Comparison of ENCODE assay signal across 1 cellular context in the genomic region with DNA sequence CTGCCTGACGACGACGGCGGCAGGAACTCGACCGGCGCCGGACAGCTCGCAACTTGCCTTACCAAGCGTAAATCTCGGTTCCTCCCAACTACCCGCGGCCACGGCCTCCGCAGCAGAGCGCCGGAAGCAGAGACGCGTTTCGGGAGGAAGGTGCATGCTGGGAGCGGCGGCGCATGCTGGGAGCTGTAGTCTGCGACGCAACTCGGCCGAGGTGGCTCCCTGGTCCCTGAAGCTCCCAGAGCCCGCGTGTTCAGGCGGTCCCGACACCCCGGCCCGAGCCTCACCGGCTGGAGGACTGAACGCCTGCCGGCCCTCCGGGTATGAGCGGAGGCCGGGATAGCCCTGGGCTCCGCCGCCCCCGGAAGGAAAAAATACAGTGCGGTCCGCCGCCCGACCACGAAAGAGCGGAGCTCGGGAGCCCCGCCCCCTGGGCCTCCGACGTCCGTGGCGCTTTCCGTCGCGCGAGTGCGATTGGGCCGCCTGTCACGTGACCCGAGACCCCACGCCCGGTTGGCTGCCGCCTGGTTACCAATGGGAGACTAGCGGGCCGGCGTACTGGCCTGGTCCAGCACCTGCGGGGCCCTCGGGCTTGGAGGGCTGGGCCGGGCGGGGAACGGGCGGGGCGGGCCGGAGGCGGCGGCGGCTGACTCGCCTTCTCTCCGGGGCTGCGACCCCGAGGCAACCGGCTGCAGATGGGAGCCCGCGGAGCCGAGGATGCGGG.
TF ChIP-seq lines count a peak whose summit lies in the region.

A gene with protein sequence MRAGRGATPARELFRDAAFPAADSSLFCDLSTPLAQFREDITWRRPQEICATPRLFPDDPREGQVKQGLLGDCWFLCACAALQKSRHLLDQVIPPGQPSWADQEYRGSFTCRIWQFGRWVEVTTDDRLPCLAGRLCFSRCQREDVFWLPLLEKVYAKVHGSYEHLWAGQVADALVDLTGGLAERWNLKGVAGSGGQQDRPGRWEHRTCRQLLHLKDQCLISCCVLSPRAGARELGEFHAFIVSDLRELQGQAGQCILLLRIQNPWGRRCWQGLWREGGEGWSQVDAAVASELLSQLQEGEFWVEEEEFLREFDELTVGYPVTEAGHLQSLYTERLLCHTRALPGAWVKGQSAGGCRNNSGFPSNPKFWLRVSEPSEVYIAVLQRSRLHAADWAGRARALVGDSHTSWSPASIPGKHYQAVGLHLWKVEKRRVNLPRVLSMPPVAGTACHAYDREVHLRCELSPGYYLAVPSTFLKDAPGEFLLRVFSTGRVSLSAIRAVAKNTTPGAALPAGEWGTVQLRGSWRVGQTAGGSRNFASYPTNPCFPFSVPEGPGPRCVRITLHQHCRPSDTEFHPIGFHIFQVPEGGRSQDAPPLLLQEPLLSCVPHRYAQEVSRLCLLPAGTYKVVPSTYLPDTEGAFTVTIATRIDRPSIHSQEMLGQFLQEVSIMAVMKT (plus strand): TSS at position 537 of the 721 bp plus-strand sequence. CDS start 178 bp downstream, at position 715.

TF ChIP-seq in HepG2, 621 proteins besides CTCF, POLR2A, EP300 and RAD21 (continued from another document and continues in another):
- peak; percentile 68; the same call in 1 of the 2 replicates for TF ChIP-seq ZMYM4 (CRISPR knock-in tag; IDR thresholded peaks at IDR 0.05)
- TF ChIP-seq, protein P1, sequence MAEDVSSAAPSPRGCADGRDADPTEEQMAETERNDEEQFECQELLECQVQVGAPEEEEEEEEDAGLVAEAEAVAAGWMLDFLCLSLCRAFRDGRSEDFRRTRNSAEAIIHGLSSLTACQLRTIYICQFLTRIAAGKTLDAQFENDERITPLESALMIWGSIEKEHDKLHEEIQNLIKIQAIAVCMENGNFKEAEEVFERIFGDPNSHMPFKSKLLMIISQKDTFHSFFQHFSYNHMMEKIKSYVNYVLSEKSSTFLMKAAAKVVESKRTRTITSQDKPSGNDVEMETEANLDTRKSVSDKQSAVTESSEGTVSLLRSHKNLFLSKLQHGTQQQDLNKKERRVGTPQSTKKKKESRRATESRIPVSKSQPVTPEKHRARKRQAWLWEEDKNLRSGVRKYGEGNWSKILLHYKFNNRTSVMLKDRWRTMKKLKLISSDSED (CRISPR knock-in tag; IDR thresholded peaks at IDR 0.05) = no peak
- no peak for TF ChIP-seq ZNF792 (CRISPR knock-in tag; IDR thresholded peaks at IDR 0.05)
- TF ChIP-seq ZNF101 (CRISPR knock-in tag; IDR thresholded peaks at IDR 0.05; ENCODE audit: borderline replicate concordance, low read depth) = no peak
- no peak for TF ChIP-seq ZSCAN22 (CRISPR knock-in tag; IDR thresholded peaks at IDR 0.05)
- peak; percentile 38; the same call in 1 of the 2 replicates for TF ChIP-seq ARNT2 (CRISPR knock-in tag; IDR thresholded peaks at IDR 0.05; ENCODE audit: low read depth)
- TF ChIP-seq EED (CRISPR knock-in tag; IDR thresholded peaks at IDR 0.05) = peak; percentile 2; the same call in 1 of the 2 replicates
- peak; percentile 75; the same call in 1 of the 2 replicates for TF ChIP-seq MIER3 (CRISPR knock-in tag; IDR thresholded peaks at IDR 0.05; ENCODE audit: borderline replicate concordance)
- TF ChIP-seq SIN3B (IDR thresholded peaks at IDR 0.05; ENCODE audit: low read length) = no peak
- TF ChIP-seq, protein P2, sequence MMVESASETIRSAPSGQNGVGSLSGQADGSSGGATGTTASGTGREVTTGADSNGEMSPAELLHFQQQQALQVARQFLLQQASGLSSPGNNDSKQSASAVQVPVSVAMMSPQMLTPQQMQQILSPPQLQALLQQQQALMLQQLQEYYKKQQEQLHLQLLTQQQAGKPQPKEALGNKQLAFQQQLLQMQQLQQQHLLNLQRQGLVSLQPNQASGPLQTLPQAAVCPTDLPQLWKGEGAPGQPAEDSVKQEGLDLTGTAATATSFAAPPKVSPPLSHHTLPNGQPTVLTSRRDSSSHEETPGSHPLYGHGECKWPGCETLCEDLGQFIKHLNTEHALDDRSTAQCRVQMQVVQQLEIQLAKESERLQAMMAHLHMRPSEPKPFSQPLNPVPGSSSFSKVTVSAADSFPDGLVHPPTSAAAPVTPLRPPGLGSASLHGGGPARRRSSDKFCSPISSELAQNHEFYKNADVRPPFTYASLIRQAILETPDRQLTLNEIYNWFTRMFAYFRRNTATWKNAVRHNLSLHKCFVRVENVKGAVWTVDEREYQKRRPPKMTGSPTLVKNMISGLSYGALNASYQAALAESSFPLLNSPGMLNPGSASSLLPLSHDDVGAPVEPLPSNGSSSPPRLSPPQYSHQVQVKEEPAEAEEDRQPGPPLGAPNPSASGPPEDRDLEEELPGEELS (CRISPR knock-in tag; IDR thresholded peaks at IDR 0.05) = no peak
- TF ChIP-seq, protein P3, sequence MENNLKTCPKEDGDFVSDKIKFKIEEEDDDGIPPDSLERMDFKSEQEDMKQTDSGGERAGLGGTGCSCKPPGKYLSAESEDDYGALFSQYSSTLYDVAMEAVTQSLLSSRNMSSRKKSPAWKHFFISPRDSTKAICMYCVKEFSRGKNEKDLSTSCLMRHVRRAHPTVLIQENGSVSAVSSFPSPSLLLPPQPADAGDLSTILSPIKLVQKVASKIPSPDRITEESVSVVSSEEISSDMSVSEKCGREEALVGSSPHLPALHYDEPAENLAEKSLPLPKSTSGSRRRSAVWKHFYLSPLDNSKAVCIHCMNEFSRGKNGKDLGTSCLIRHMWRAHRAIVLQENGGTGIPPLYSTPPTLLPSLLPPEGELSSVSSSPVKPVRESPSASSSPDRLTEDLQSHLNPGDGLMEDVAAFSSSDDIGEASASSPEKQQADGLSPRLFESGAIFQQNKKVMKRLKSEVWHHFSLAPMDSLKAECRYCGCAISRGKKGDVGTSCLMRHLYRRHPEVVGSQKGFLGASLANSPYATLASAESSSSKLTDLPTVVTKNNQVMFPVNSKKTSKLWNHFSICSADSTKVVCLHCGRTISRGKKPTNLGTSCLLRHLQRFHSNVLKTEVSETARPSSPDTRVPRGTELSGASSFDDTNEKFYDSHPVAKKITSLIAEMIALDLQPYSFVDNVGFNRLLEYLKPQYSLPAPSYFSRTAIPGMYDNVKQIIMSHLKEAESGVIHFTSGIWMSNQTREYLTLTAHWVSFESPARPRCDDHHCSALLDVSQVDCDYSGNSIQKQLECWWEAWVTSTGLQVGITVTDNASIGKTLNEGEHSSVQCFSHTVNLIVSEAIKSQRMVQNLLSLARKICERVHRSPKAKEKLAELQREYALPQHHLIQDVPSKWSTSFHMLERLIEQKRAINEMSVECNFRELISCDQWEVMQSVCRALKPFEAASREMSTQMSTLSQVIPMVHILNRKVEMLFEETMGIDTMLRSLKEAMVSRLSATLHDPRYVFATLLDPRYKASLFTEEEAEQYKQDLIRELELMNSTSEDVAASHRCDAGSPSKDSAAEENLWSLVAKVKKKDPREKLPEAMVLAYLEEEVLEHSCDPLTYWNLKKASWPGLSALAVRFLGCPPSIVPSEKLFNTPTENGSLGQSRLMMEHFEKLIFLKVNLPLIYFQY (CRISPR knock-in tag; IDR thresholded peaks at IDR 0.05; ENCODE audit: borderline replicate concordance) = peak; percentile 91; the same call in 1 of the 2 replicates
- TF ChIP-seq MLLT10 (CRISPR knock-in tag; IDR thresholded peaks at IDR 0.05) = no peak
- TF ChIP-seq, protein P4, sequence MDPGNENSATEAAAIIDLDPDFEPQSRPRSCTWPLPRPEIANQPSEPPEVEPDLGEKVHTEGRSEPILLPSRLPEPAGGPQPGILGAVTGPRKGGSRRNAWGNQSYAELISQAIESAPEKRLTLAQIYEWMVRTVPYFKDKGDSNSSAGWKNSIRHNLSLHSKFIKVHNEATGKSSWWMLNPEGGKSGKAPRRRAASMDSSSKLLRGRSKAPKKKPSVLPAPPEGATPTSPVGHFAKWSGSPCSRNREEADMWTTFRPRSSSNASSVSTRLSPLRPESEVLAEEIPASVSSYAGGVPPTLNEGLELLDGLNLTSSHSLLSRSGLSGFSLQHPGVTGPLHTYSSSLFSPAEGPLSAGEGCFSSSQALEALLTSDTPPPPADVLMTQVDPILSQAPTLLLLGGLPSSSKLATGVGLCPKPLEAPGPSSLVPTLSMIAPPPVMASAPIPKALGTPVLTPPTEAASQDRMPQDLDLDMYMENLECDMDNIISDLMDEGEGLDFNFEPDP (CRISPR knock-in tag; conservative IDR thresholded peaks at IDR 0.05) = 0 out of 2 replicates have a peak, but pooled peaks have one; percentile 17
- TF ChIP-seq, protein P5, sequence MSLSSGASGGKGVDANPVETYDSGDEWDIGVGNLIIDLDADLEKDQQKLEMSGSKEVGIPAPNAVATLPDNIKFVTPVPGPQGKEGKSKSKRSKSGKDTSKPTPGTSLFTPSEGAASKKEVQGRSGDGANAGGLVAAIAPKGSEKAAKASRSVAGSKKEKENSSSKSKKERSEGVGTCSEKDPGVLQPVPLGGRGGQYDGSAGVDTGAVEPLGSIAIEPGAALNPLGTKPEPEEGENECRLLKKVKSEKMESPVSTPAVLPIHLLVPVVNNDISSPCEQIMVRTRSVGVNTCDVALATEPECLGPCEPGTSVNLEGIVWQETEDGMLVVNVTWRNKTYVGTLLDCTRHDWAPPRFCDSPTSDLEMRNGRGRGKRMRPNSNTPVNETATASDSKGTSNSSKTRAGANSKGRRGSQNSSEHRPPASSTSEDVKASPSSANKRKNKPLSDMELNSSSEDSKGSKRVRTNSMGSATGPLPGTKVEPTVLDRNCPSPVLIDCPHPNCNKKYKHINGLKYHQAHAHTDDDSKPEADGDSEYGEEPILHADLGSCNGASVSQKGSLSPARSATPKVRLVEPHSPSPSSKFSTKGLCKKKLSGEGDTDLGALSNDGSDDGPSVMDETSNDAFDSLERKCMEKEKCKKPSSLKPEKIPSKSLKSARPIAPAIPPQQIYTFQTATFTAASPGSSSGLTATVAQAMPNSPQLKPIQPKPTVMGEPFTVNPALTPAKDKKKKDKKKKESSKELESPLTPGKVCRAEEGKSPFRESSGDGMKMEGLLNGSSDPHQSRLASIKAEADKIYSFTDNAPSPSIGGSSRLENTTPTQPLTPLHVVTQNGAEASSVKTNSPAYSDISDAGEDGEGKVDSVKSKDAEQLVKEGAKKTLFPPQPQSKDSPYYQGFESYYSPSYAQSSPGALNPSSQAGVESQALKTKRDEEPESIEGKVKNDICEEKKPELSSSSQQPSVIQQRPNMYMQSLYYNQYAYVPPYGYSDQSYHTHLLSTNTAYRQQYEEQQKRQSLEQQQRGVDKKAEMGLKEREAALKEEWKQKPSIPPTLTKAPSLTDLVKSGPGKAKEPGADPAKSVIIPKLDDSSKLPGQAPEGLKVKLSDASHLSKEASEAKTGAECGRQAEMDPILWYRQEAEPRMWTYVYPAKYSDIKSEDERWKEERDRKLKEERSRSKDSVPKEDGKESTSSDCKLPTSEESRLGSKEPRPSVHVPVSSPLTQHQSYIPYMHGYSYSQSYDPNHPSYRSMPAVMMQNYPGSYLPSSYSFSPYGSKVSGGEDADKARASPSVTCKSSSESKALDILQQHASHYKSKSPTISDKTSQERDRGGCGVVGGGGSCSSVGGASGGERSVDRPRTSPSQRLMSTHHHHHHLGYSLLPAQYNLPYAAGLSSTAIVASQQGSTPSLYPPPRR (CRISPR knock-in tag; IDR thresholded peaks at IDR 0.05; ENCODE audit: borderline replicate concordance) = 0 out of 2 replicates have a peak, but pooled peaks have one; percentile 29
- peak; percentile 85; the same call in 1 of the 2 replicates for TF ChIP-seq ZFP62 (CRISPR knock-in tag; IDR thresholded peaks at IDR 0.05)
- TF ChIP-seq GTF3A (CRISPR knock-in tag; conservative IDR thresholded peaks at IDR 0.05) = no peak; the same call in 1 of the 2 replicates
- no peak for TF ChIP-seq XBP1 (CRISPR knock-in tag; IDR thresholded peaks at IDR 0.05)
- no peak for TF ChIP-seq PAF1 (CRISPR knock-in tag; IDR thresholded peaks at IDR 0.05)
- TF ChIP-seq CBX2 (IDR thresholded peaks at IDR 0.05; ENCODE audit: low read depth, low read length) = no peak
- TF ChIP-seq CBX2 (CRISPR knock-in tag; IDR thresholded peaks at IDR 0.05; ENCODE audit: low read depth) = no peak
- TF ChIP-seq, protein P6, sequence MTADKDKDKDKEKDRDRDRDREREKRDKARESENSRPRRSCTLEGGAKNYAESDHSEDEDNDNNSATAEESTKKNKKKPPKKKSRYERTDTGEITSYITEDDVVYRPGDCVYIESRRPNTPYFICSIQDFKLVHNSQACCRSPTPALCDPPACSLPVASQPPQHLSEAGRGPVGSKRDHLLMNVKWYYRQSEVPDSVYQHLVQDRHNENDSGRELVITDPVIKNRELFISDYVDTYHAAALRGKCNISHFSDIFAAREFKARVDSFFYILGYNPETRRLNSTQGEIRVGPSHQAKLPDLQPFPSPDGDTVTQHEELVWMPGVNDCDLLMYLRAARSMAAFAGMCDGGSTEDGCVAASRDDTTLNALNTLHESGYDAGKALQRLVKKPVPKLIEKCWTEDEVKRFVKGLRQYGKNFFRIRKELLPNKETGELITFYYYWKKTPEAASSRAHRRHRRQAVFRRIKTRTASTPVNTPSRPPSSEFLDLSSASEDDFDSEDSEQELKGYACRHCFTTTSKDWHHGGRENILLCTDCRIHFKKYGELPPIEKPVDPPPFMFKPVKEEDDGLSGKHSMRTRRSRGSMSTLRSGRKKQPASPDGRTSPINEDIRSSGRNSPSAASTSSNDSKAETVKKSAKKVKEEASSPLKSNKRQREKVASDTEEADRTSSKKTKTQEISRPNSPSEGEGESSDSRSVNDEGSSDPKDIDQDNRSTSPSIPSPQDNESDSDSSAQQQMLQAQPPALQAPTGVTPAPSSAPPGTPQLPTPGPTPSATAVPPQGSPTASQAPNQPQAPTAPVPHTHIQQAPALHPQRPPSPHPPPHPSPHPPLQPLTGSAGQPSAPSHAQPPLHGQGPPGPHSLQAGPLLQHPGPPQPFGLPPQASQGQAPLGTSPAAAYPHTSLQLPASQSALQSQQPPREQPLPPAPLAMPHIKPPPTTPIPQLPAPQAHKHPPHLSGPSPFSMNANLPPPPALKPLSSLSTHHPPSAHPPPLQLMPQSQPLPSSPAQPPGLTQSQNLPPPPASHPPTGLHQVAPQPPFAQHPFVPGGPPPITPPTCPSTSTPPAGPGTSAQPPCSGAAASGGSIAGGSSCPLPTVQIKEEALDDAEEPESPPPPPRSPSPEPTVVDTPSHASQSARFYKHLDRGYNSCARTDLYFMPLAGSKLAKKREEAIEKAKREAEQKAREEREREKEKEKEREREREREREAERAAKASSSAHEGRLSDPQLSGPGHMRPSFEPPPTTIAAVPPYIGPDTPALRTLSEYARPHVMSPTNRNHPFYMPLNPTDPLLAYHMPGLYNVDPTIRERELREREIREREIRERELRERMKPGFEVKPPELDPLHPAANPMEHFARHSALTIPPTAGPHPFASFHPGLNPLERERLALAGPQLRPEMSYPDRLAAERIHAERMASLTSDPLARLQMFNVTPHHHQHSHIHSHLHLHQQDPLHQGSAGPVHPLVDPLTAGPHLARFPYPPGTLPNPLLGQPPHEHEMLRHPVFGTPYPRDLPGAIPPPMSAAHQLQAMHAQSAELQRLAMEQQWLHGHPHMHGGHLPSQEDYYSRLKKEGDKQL (CRISPR knock-in tag; IDR thresholded peaks at IDR 0.05; ENCODE audit: low read depth) = no peak
- no peak for TF ChIP-seq SMC3 (IDR thresholded peaks at IDR 0.05; ENCODE audit: low read length)
- no peak for TF ChIP-seq ZNF20 (CRISPR knock-in tag; IDR thresholded peaks at IDR 0.05)
- TF ChIP-seq ZFP41 (CRISPR knock-in tag; IDR thresholded peaks at IDR 0.05; ENCODE audit: borderline replicate concordance) = 0 out of 2 replicates have a peak, but pooled peaks have one; percentile 87
- peak; percentile 82 for TF ChIP-seq U2AF1 (optimal IDR thresholded peaks at IDR 0.05; ENCODE audit: low read depth, low read length)
- TF ChIP-seq CBFB (CRISPR knock-in tag; IDR thresholded peaks at IDR 0.05) = peak; percentile 94
